Comparison of ENCODE assay signal across 8 cellular contexts in the genomic region with DNA sequence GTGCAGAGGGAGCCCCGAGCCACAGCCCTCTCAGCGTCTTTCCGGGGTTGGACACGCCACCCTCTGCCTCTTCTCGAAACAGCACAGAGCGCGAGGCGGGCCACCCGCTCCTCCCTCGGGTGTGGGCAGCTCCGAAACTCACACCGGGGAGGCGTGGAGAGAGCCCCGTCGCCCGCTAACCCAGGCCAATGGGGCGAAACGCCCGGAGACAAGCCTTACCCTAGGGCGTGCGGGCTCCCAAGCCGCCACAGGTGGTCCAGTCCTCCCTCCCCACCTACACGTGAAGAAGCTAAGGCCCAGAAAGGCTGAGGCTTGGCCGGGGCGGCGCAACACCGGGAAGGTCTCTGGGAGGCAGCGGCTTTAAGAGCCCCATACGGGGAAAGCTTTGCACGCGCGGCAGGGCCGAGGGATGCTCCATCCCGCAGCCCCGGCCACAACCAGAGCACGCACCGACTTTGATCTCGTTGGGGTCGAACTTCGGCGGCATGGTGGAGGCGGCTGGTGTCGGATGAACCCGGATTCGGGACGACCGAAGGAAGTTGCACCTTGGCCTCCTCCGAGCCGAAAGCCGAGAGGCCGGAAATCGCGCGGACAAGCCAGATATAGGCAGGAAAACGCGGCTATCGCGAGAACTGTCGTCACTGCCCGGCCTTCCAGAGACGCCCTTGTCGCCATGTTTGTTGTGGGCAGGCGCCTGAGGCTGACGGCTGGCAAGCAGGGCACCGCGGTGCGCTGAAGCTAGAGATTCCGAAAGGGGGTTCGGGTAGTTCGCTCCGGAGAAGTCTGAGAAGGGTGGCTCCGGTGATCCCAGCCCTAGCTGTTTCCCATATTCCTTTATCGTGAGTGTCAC. TPM values are rescaled to one million over a fixed set of nuclear protein-coding genes. Genes with fewer than 3 reads are reported as not detected.
DNase-seq lines count a peak whose midpoint lies in the region; ATAC-seq, FAIRE-seq and TF ChIP-seq lines count a peak whose summit lies in the region.

TSS of gene LRSAM1 (plus strand) at position 680 of the 850 bp plus-strand sequence. CDS start 3,018 bp downstream, outside the sequence.
TSS of gene RPL12 (minus strand) at position 576 of the 850 bp plus-strand sequence. CDS start at position 487, 89 bp downstream.

- H3K4me1 ChIP-seq in BE2C = no peaks in the 10 kb centered on the region; the same call in 1 of the 2 replicates

- DNase-seq in BE2C (peak; percentile 97), GM19239 (ENCODE audit: insufficient read length, low spot score) (peak; percentile 92), NCI-H524 treated with DMSO at 0.1 percent for 48 hours (lab: John Stamatoyannopoulos, UW) (peak; percentile 64), choroid plexus epithelial cell (ENCODE audit: low read depth) (peak; percentile 97), kidney tubule cell (ENCODE audit: low spot score) (peak; percentile 95)
- DNase-seq in activated CD4-positive, alpha-beta T cell treated with anti-CD3 and anti-CD28 coated beads for 4 hours = peak; percentile 98 to 99
- peak; percentile 96 to 99 for DNase-seq in stimulated activated CD4-positive, alpha-beta T cell treated with anti-CD3 and anti-CD28 coated beads, Interleukin-1b, Interleukin-23, amount 100 ng/mL, for 1 hour (ENCODE audit: low read depth in 2 of 2)

- H3K27me3 ChIP-seq in BE2C = no peaks in the 10 kb centered on the region

- TF ChIP-seq CTCF in BE2C (IDR thresholded peaks at IDR 0.05; ENCODE audit: low read depth, low read length) (no peak), choroid plexus epithelial cell (conservative IDR thresholded peaks at IDR 0.05; ENCODE audit: low read depth, low read length) (no peak)

- peak; percentile 78 for FAIRE-seq in GM19239 (lab: Jason Lieb, UNC)

- peaks cover 57% of the 10 kb centered on the region for H3K36me3 ChIP-seq in BE2C

- ATAC-seq in HG03442 (IDR thresholded peaks at IDR 0.05; ENCODE audit: unreplicated experiment) = peak; percentile 55

- H3K4me3 ChIP-seq in BE2C (ENCODE audit: low read depth, low read length) = peak within 1 kb of the TSS; percentile 94
- peak within 1 kb of the TSS; percentile 97 for H3K4me3 ChIP-seq in choroid plexus epithelial cell (ENCODE audit: low read depth, low read length)

- no peaks in the 10 kb centered on the region for H3K9me3 ChIP-seq in BE2C

RNA-seq across cellular contexts. Expression of gene LRSAM1, which starts in this region (rescaled TPM):
- 20.5 TPM for polyA plus RNA-seq in BE2C (2012; ENCODE audit: insufficient read depth, insufficient read length, low read depth)

RNA-seq across cellular contexts. Expression of gene RPL12, which starts in this region (rescaled TPM):
- polyA plus RNA-seq in BE2C (2012; ENCODE audit: insufficient read depth, insufficient read length, low read depth) = 694 TPM

Comparison
In these comparisons a context has a peak if more than half of its experiments do, and no peak if none do; other contexts are left out.
1. Peak in every context shown above with its lines: DNase-seq, ATAC-seq and H3K4me3 ChIP-seq.